ENCODE assay signal across 31 cellular contexts in genomic region chr3:182723596-182723995, GRCh38.
"Had no signal": no experiment of that assay in that cellular context is flagged by ENCODE, and none has a peak within 500 bp of the region (broad histone marks: within the 10 kb centered on the region; RNA-seq: fewer than 3 reads in every experiment).

No MANE protein-coding gene starts in this region.

- ATAC-seq: activated CD4-positive, alpha-beta T cell treated with anti-CD3 and anti-CD28 coated beads for 36 hours; Right ventricle myocardium inferior; T-cell had no signal

- FAIRE-seq: TTC549 had no signal

- H3K4me3 Mint-ChIP-seq: activated CD4-positive, alpha-beta memory T cell treated with anti-CD3 and anti-CD28 coated beads, Interleukin-2, amount 10 ng/mL, durations not matched to agents 7 days and 5 days; activated CD4-positive, alpha-beta T cell treated with anti-CD3 and anti-CD28 coated beads for 36 hours; activated naive CD4-positive, alpha-beta T cell treated with anti-CD3 and anti-CD28 coated beads, Interleukin-2, amount 10 ng/mL, durations not matched to agents 7 days and 5 days; T-cell had no signal

- H3K36me3 Mint-ChIP-seq: activated naive CD4-positive, alpha-beta T cell treated with anti-CD3 and anti-CD28 coated beads, Interleukin-2, amount 10 ng/mL, durations not matched to agents 7 days and 5 days; T-cell had no signal

- H3K27me3 ChIP-seq: breast epithelium, MG63 had no signal

- DNase-seq: activated CD4-positive, alpha-beta memory T cell treated with anti-CD3 and anti-CD28 coated beads, Interleukin-2, amount 10 ng/mL, durations not matched to agents 7 days and 5 days; activated CD4-positive, alpha-beta T cell treated with anti-CD3 and anti-CD28 coated beads for 36 hours; activated CD4-positive, alpha-beta T cell treated with anti-CD3 and anti-CD28 coated beads, Interleukin-2, amount 50 U/mL, for 1 hour; activated CD4-positive, CD25-positive, alpha-beta regulatory T cell; activated gamma-delta T cell treated with Interleukin-2 at 50 U/mL for 16 hours; activated naive CD4-positive, alpha-beta T cell treated with anti-CD3 and anti-CD28 coated beads, Interleukin-2, amount 10 ng/mL, durations not matched to agents 7 days and 5 days; activated T-cell treated with anti-CD3 and anti-CD28 coated beads for 4 hours; activated T-cell treated with anti-CD3 and anti-CD28 coated beads, Interleukin-2, amount 50 U/mL, for 48 hours; aorta; caudate nucleus; MG63; MV-4-11; NCI-H1092 treated with DMSO at 0.1 percent for 48 hours; NCI-H1417 treated with DMSO at 0.1 percent for 48 hours; NCI-H1694; NCI-H2029; NCI-H2107; NCI-H2171 treated with DMSO at 0.1 percent for 48 hours; NCI-H345; NCI-H510A; NCI-H526 treated with DMSO at 0.1 percent for 48 hours; NCI-H82; RPMI8226; T-cell; T-helper 2 cell; T1000 had no signal

- H3K4me1 ChIP-seq: breast epithelium had no signal

- H3K27ac ChIP-seq: breast epithelium, SK-N-MC had no signal

- H3K4me3 ChIP-seq: breast epithelium, MG63, SK-N-MC had no signal

- H3K4me1 Mint-ChIP-seq: activated CD4-positive, alpha-beta memory T cell treated with anti-CD3 and anti-CD28 coated beads, Interleukin-2, amount 10 ng/mL, durations not matched to agents 7 days and 5 days; activated CD4-positive, alpha-beta T cell treated with anti-CD3 and anti-CD28 coated beads for 36 hours; activated naive CD4-positive, alpha-beta T cell treated with anti-CD3 and anti-CD28 coated beads, Interleukin-2, amount 10 ng/mL, durations not matched to agents 7 days and 5 days; T-cell had no signal

- H3K27ac Mint-ChIP-seq: activated CD4-positive, alpha-beta memory T cell treated with anti-CD3 and anti-CD28 coated beads, Interleukin-2, amount 10 ng/mL, durations not matched to agents 7 days and 5 days; activated CD4-positive, alpha-beta T cell treated with anti-CD3 and anti-CD28 coated beads for 36 hours; activated naive CD4-positive, alpha-beta T cell treated with anti-CD3 and anti-CD28 coated beads, Interleukin-2, amount 10 ng/mL, durations not matched to agents 7 days and 5 days; activated T-helper 2 cell treated with anti-CD3 and anti-CD28 coated beads, Interferon-gamma antibody, Interleukin-2, Interleukin-4, amounts not matched to agents 10 μg/mL and 5 μg/mL and 100 μg/mL, durations not matched to agents 14 hours and 24 hours and 36 hours; T-cell had no signal

- H3K9me3 ChIP-seq: breast epithelium, MG63 had no signal

- H3K9me3 Mint-ChIP-seq: activated CD4-positive, alpha-beta memory T cell treated with anti-CD3 and anti-CD28 coated beads, Interleukin-2, amount 10 ng/mL, durations not matched to agents 7 days and 5 days; activated naive CD4-positive, alpha-beta T cell treated with anti-CD3 and anti-CD28 coated beads, Interleukin-2, amount 10 ng/mL, durations not matched to agents 7 days and 5 days; activated T-helper 2 cell treated with anti-CD3 and anti-CD28 coated beads, Interferon-gamma antibody, Interleukin-2, Interleukin-4, amounts not matched to agents 10 μg/mL and 5 μg/mL and 100 μg/mL, durations not matched to agents 14 hours and 24 hours and 36 hours; T-cell had no signal

- H3K36me3 ChIP-seq: breast epithelium, MG63 had no signal
